ENCODE assay signal across 14 cellular contexts in genomic region chr21:20783611-20784010, GRCh38.
DNase-seq lines count a peak whose midpoint lies in the region; ATAC-seq, FAIRE-seq and TF ChIP-seq lines count a peak whose summit lies in the region.
"Had no signal": no experiment of that assay in that cellular context is flagged by ENCODE, and none has a peak within 500 bp of the region (broad histone marks: within the 10 kb centered on the region; RNA-seq: fewer than 3 reads in every experiment).

No MANE protein-coding gene starts in this region.

- no peak for TF ChIP-seq CTCF in mesothelial cell of epicardium (IDR thresholded peaks at IDR 0.05; ENCODE audit: unreplicated experiment)
- no peak for TF ChIP-seq CTCF in ovary (IDR thresholded peaks at IDR 0.05)

- no peaks in the 10 kb centered on the region for H3K27me3 ChIP-seq in ovary
- H3K27me3 ChIP-seq: SJCRH30 had no signal

- intact Hi-C loops in ovary (cut with DNase I) = no loop called here

- H3K4me1 Mint-ChIP-seq in mesothelial cell of epicardium = peaks cover 4% of the 10 kb centered on the region

- no peaks in the 10 kb centered on the region for H3K4me1 ChIP-seq in ovary (ENCODE audit: insufficient read depth)
- H3K4me1 ChIP-seq: SJCRH30 had no signal

- H3K27ac ChIP-seq in caudate nucleus (ENCODE audit: low read depth, low read length) = no peak overlapping the region
- H3K27ac ChIP-seq in ovary = no peak overlapping the region
- H3K27ac ChIP-seq: C4-2B, SJCRH30 had no signal

- DNase-seq in HT1080 (ENCODE audit: low read depth) = peak; percentile 19
- peak in 31 of 61 donors; percentile 0 to 72 (median 12) for DNase-seq in caudate nucleus (lab: John Stamatoyannopoulos, UW)
- no peak for DNase-seq in mesothelial cell of epicardium (ENCODE audit: low spot score in 2 of 2, unreplicated experiment in 2 of 2)
- DNase-seq in urothelium cell line (ENCODE audit: low spot score) = peak; percentile 4
- DNase-seq in ovary = no peak
- DNase-seq in RCC 7860 (ENCODE audit: low spot score) = no peak
- DNase-seq: KG1, NCI-H1417 treated with DMSO at 0.1 percent for 48 hours, NCI-H1930, NCI-H526, SJCRH30 had no signal

- H3K36me3 Mint-ChIP-seq in mesothelial cell of epicardium = peaks cover 3% of the 10 kb centered on the region

- 59 to 69% (median 67%) methylated on average over 5 of the region's 5 CpGs for WGBS in ovary, 3 donors

- FAIRE-seq in urothelium cell line (lab: Jason Lieb, UNC) (no peak), RCC 7860 (lab: Jason Lieb, UNC) (no peak)
- FAIRE-seq: D721Med had no signal

- peaks cover 24% of the 10 kb centered on the region for H3K9me3 Mint-ChIP-seq in mesothelial cell of epicardium

- H3K27me3 Mint-ChIP-seq in mesothelial cell of epicardium (ENCODE audit: low read depth) = no peaks in the 10 kb centered on the region

- TF ChIP-seq EP300 in ovary (IDR thresholded peaks at IDR 0.05) = no peak

- peak overlapping the region; percentile 18 for H3K27ac Mint-ChIP-seq in mesothelial cell of epicardium

- H3K4me3 Mint-ChIP-seq in mesothelial cell of epicardium = no peak overlapping the region

- H3K36me3 ChIP-seq in ovary = no peaks in the 10 kb centered on the region
- H3K36me3 ChIP-seq: SJCRH30 had no signal

- no peak for ATAC-seq in GM18517 (IDR thresholded peaks at IDR 0.05; ENCODE audit: unreplicated experiment)

- TF ChIP-seq POLR2A in ovary (IDR thresholded peaks at IDR 0.05) = no peak

- no peaks in the 10 kb centered on the region for H3K9me3 ChIP-seq in ovary
- H3K9me3 ChIP-seq: SJCRH30 had no signal

- H3K4me3 ChIP-seq in ovary = no peak overlapping the region
- H3K4me3 ChIP-seq: SJCRH30 had no signal

Comparison
In these comparisons a context has a peak if more than half of its experiments do, and no peak if none do; other contexts are left out.
1. DNase-seq: peak in HT1080 (single experiment), caudate nucleus (31 of 61) and urothelium cell line (single experiment); none in mesothelial cell of epicardium (0 of 2), ovary (0 of 5) and RCC 7860 (single experiment).